5 cellular contexts compared by ENCODE assay signal in the genomic region with DNA sequence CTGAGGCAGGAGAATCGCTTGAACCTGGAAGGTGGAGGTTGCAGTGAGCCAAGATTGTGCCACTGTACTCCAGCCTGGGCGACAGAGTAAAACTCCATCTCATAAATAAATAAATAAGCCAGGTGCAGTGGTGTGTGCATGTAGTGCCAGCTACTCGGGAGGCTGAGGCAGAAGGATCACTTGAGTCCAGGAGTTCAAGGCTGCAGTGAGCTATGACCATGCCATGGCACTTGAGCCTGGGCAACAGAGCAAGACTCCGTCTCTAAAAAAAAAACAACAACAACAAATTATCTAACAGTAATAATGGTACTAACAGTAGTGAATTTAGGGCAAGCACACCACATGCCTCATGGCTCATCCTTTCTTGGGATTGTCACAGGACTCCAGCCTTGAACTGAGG. TPM values are rescaled to one million over a fixed set of nuclear protein-coding genes. Genes with fewer than 3 reads are reported as not detected.
"Had no signal": no experiment of that assay in that cellular context is flagged by ENCODE, and none has a peak within 500 bp of the region (broad histone marks: within the 10 kb centered on the region; RNA-seq: fewer than 3 reads in every experiment).

No MANE protein-coding gene starts in this region.

RNA-seq across cellular contexts. Expression of a gene that starts 41.3 kb away (rescaled TPM):
- total RNA-seq: dermis blood vessel endothelial cell, endothelial cell of umbilical vein, fibroblast of lung, gastrocnemius medialis, glomerular endothelial cell had no signal
- polyA plus RNA-seq: endothelial cell of umbilical vein, fibroblast of lung had no signal
